ENCODE assay signal across 8 cellular contexts in the genomic region with DNA sequence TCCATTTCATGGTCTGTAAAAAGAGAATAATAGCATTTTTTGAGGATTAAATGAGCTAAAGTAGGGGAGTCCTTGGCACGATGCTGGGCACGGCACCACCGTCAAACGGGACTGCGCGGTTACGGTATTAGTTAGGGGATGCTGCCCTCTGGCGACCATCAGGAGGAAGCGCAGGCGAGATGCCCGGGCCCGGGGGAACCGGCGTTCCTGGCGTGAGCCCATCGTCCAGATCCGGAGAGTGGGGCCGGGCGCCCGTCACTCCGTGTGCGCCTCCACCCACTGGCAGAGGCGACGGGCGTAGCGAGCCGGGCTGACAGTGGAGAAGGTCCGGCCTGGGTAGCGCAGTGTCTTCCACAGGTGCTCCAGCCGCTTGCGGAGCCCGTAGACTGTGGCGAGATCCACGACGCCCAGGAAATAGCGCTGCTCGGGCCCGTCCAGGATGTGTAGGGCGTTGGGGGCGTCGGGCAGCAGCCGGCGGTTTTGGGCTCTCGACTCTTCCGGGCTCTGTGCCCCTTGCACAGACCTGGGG. TPM values are rescaled to one million over a fixed set of nuclear protein-coding genes. Genes with fewer than 3 reads are reported as not detected.
DNase-seq lines count a peak whose midpoint lies in the region; ATAC-seq and TF ChIP-seq lines count a peak whose summit lies in the region.

No MANE protein-coding gene starts in this region.

- H3K79me1 ChIP-seq in neuronal stem cell (ENCODE audit: low read depth, low read length): no peaks in the 10 kb centered on the region

- H3K27ac ChIP-seq in 22Rv1: no peak overlapping the region
- no peak overlapping the region for H3K27ac ChIP-seq in esophagus muscularis mucosa (replicated peaks in 1 of 4)
- no peak overlapping the region for H3K27ac ChIP-seq in neuronal stem cell (replicated peaks; ENCODE audit: low read length)
- H3K27ac ChIP-seq in thoracic aorta: no peak overlapping the region

- peak; percentile 71 for DNase-seq in NCI-H69 (lab: John Stamatoyannopoulos, UW)
- DNase-seq in activated T-cell treated with anti-CD3 and anti-CD28 coated beads, Interleukin-2, amount 50 U/mL, for 1 hour: peak; percentile 84
- DNase-seq in esophagus muscularis mucosa (ENCODE audit: extremely low spot score): no peak
- DNase-seq in neuronal stem cell (ENCODE audit: low spot score): no peak
- DNase-seq in thoracic aorta (ENCODE audit: low spot score): no peak

- no peak overlapping the region for H3K23ac ChIP-seq in neuronal stem cell (ENCODE audit: low read depth, low read length, poor library complexity)

- no peak for TF ChIP-seq POLR2A in esophagus muscularis mucosa (IDR thresholded peaks at IDR 0.05; ENCODE audit: low read depth)

- no peak overlapping the region for H3K4ac ChIP-seq in neuronal stem cell (ENCODE audit: low read length)

- H3K9ac ChIP-seq in neuronal stem cell (ENCODE audit: low read depth, low read length, poor library complexity): no peak overlapping the region

- H3K9me3 ChIP-seq in esophagus muscularis mucosa: no peaks in the 10 kb centered on the region
- H3K9me3 ChIP-seq in neuronal stem cell (replicated peaks in 1 of 2; ENCODE audit: control insufficient read depth in 2 of 2, insufficient read depth in 1 of 2, low read depth in 1 of 2, low read length in 2 of 2): no peaks in the 10 kb centered on the region
- H3K9me3 ChIP-seq in thoracic aorta: no peaks in the 10 kb centered on the region

- no peak overlapping the region for H3K14ac ChIP-seq in neuronal stem cell (ENCODE audit: low read length)

- H2BK5ac ChIP-seq in neuronal stem cell (ENCODE audit: low read length): peak overlapping the region; percentile 22

- H2BK15ac ChIP-seq in neuronal stem cell (ENCODE audit: low read length): no peak overlapping the region

- H3K4me3 ChIP-seq in GM12875 (ENCODE audit: low read depth, low read length) (no peak overlapping the region), esophagus muscularis mucosa (peak overlapping the region; percentile 14 to 47 (median 24)), neuronal stem cell (ENCODE audit: low read length in 2 of 2) (no peak overlapping the region), thoracic aorta (peak overlapping the region; percentile 29)

- H3K27me3 ChIP-seq in esophagus muscularis mucosa: peaks cover 0 to 39% (median 5%) of the 10 kb centered on the region in 4 donors
- peaks cover 0 to 45% (median 16%) of the 10 kb centered on the region in 3 experiments for H3K27me3 ChIP-seq in neuronal stem cell (ENCODE audit: control insufficient read depth in 3 of 3, insufficient read depth in 3 of 3, low read depth in 1 of 3, low read length in 3 of 3)
- H3K27me3 ChIP-seq in thoracic aorta (replicated peaks; ENCODE audit: insufficient read depth): no peaks in the 10 kb centered on the region

- H3K36me3 ChIP-seq in esophagus muscularis mucosa (no peaks in the 10 kb centered on the region), neuronal stem cell (replicated peaks in 1 of 2; ENCODE audit: control insufficient read depth in 2 of 2, insufficient read depth in 2 of 2, low read length in 2 of 2) (no peaks in the 10 kb centered on the region), thoracic aorta (no peaks in the 10 kb centered on the region)

- intact Hi-C loops in esophagus muscularis mucosa (cut with DNase I): loop anchor here (1.0 to 10.0 kb wide), 6 partner anchors 47 to 417 kb away; a partner anchor contains a TSS

- H2AFZ ChIP-seq in neuronal stem cell (ENCODE audit: low read length): no peak overlapping the region

- ATAC-seq in thoracic aorta (ENCODE audit: insufficient number of reproducible peaks, low FRiP score, low read depth) (no peak), GM19324 (IDR thresholded peaks at IDR 0.05; ENCODE audit: low FRiP score, unreplicated experiment) (no peak)

- H2BK120ac ChIP-seq in neuronal stem cell (ENCODE audit: low read depth, low read length): peak overlapping the region; percentile 81

- H2AK5ac ChIP-seq in neuronal stem cell (ENCODE audit: low read depth, low read length): peak overlapping the region; percentile 92

- H3K4me1 ChIP-seq in esophagus muscularis mucosa (peaks cover 41 to 53% (median 48%) of the 10 kb centered on the region in 4 donors), neuronal stem cell (ENCODE audit: control insufficient read depth in 2 of 2, insufficient read depth in 1 of 2, low read depth in 1 of 2, low read length in 2 of 2) (peaks cover under 1 to 8% of the 10 kb centered on the region in 2 donors), thoracic aorta (ENCODE audit: control insufficient read depth in 1 of 2, low read depth in 2 of 2) (peaks cover 21 to 41% of the 10 kb centered on the region in 2 donors)

- H2BK12ac ChIP-seq in neuronal stem cell (ENCODE audit: low read length): peak overlapping the region; percentile 93

- no peak overlapping the region for H4K91ac ChIP-seq in neuronal stem cell (ENCODE audit: low read depth, low read length, poor library complexity)

- TF ChIP-seq EP300 in esophagus muscularis mucosa (IDR thresholded peaks at IDR 0.05): no peak

- TF ChIP-seq CTCF in 22Rv1 (IDR thresholded peaks at IDR 0.05) (peak; percentile 84), GM12875 (IDR thresholded peaks at IDR 0.05; ENCODE audit: borderline replicate concordance, insufficient read depth, low read depth, low read length) (peak; percentile 95), esophagus muscularis mucosa (IDR thresholded peaks at IDR 0.05) (peak; percentile 95 to 99 (median 97)), thoracic aorta (IDR thresholded peaks at IDR 0.05) (peak; percentile 99)

- no peak overlapping the region for H4K8ac ChIP-seq in neuronal stem cell (ENCODE audit: low read depth, low read length)

- H3K4me2 ChIP-seq in neuronal stem cell (ENCODE audit: insufficient read depth, low read length, poor library complexity, severe bottlenecking): no peak overlapping the region

- H3K18ac ChIP-seq in neuronal stem cell (ENCODE audit: low read length): peak overlapping the region; percentile 80

- WGBS in esophagus muscularis mucosa: 37% methylated on average over 15 of the region's 45 CpGs
- no CpG with 5 or more reads among the region's 45 CpGs for WGBS in neuronal stem cell (ENCODE audit: extremely low coverage in 2 of 2, insufficient read length in 2 of 2, insufficient replicate concordance in 1 of 2), 2 donors

RNA-seq across cellular contexts. Expression of a gene that starts 4.8 kb away (rescaled TPM):
- total RNA-seq in esophagus muscularis mucosa: 10 to 100 TPM; 20.3 to 44.8 (median 35.9) TPM
- 11.3 TPM for polyA plus RNA-seq in neuronal stem cell (2013, experiment 1 of 2)
- 12.7 TPM for polyA plus RNA-seq in neuronal stem cell (2013, experiment 2 of 2)
- total RNA-seq in thoracic aorta: 10 to 100 TPM; 45.0 to 61.2 TPM

RNA-seq across cellular contexts. Expression of a gene that starts 8.9 kb away (rescaled TPM):
- 1 to 10 TPM; 1.3 to 2.8 (median 2.2) TPM for total RNA-seq in esophagus muscularis mucosa
- 2.4 TPM for polyA plus RNA-seq in neuronal stem cell (2013, experiment 1 of 2)
- 2.5 TPM for polyA plus RNA-seq in neuronal stem cell (2013, experiment 2 of 2)
- total RNA-seq in thoracic aorta: 1 to 10 TPM; 6.0 to 8.8 TPM

RNA-seq across cellular contexts. Expression of a gene that starts 16.0 kb away (rescaled TPM):
- total RNA-seq in esophagus muscularis mucosa: 10 to 100 TPM in 1 of 4 donors, 1 to 10 TPM in 3; 6.6 to 13.3 (median 8.5) TPM
- polyA plus RNA-seq in neuronal stem cell (2013, experiment 1 of 2): 27.5 TPM
- 25.3 TPM for polyA plus RNA-seq in neuronal stem cell (2013, experiment 2 of 2)
- total RNA-seq in thoracic aorta: 10 to 100 TPM; 18.8 to 26.0 TPM

RNA-seq across cellular contexts. Expression of a gene that starts 22.3 kb away (rescaled TPM):
- total RNA-seq in esophagus muscularis mucosa (100 to 1,000 TPM in 3 of 4 donors, 10 to 100 TPM in 1; 95.9 to 169 (median 125) TPM), thoracic aorta (100 to 1,000 TPM; 140 to 221 TPM)
- 31.0 TPM for polyA plus RNA-seq in neuronal stem cell (2013, experiment 1 of 2)
- polyA plus RNA-seq in neuronal stem cell (2013, experiment 2 of 2): 30.5 TPM

RNA-seq across cellular contexts. Expression of a gene that starts 44.2 kb away (rescaled TPM):
- total RNA-seq in esophagus muscularis mucosa: 10 to 100 TPM; 37.4 to 75.0 (median 56.0) TPM
- 36.1 TPM for polyA plus RNA-seq in neuronal stem cell (2013, experiment 1 of 2)
- polyA plus RNA-seq in neuronal stem cell (2013, experiment 2 of 2): 36.6 TPM
- 10 to 100 TPM; 35.1 to 77.7 TPM for total RNA-seq in thoracic aorta

Comparison
In these comparisons a context has a peak if more than half of its experiments do, and no peak if none do; other contexts are left out.
1. H3K4me3 ChIP-seq: peak in esophagus muscularis mucosa (4 of 4) and thoracic aorta (single experiment); none in GM12875 (single experiment) and neuronal stem cell (0 of 2).
2. DNase-seq: peak in NCI-H69 (single experiment) and activated T-cell treated with anti-CD3 and anti-CD28 coated beads, Interleukin-2, amount 50 U/mL, for 1 hour (single experiment); none in esophagus muscularis mucosa (single experiment), neuronal stem cell (single experiment) and thoracic aorta (single experiment).
3. Peak in every context shown above with its lines, with median percentiles within 50 percentile points of each other: CTCF ChIP-seq.